In genomic region chr10:66394287-66395063, GRCh38 we compare ENCODE assay signal across 26 cellular contexts.
"Had no signal": no experiment of that assay in that cellular context is flagged by ENCODE, and none has a peak within 500 bp of the region (broad histone marks: within the 10 kb centered on the region; RNA-seq: fewer than 3 reads in every experiment).

No MANE protein-coding gene starts in this region.

- H3K79me2 ChIP-seq: hepatocyte had no signal

- H3K9ac ChIP-seq: neural progenitor cell had no signal

- H3K36me3 ChIP-seq: esophagus muscularis mucosa, gastroesophageal sphincter, heart left ventricle, left lung, neural progenitor cell, prostate gland, right atrium auricular region, thoracic aorta, tibial nerve, upper lobe of left lung had no signal

- H3K9me3 ChIP-seq: esophagus muscularis mucosa, gastroesophageal sphincter, heart left ventricle, left lung, prostate gland, right atrium auricular region, thoracic aorta, tibial nerve, upper lobe of left lung had no signal

- H3K4me3 ChIP-seq: dorsolateral prefrontal cortex, esophagus muscularis mucosa, gastroesophageal sphincter, heart left ventricle, hepatocyte, left lung, neural progenitor cell, prostate gland, right atrium auricular region, smooth muscle cell, thoracic aorta, tibial nerve, upper lobe of left lung had no signal

- H3K27me3 ChIP-seq: dorsolateral prefrontal cortex, esophagus muscularis mucosa, foreskin keratinocyte, gastroesophageal sphincter, heart left ventricle, hepatocyte, left lung, neural progenitor cell, right atrium auricular region, tibial nerve, upper lobe of left lung had no signal

- H3K27me3 Mint-ChIP-seq: naive thymus-derived CD4-positive, alpha-beta T cell had no signal

- H3K27ac Mint-ChIP-seq: naive thymus-derived CD4-positive, alpha-beta T cell; nephron; neural progenitor cell; stimulated activated effector memory CD8-positive, alpha-beta T cell treated with anti-CD3 and anti-CD28 coated beads, Interleukin-12 subunit alpha, Interleukin-12 subunit beta, amount 100 ng/mL, for 72 hours had no signal

- DNase-seq: cortex of kidney; dorsolateral prefrontal cortex; effector CD4-positive, alpha-beta T cell; foreskin keratinocyte; heart left ventricle; left cardiac atrium; left lung; mesendoderm; midbrain; naive thymus-derived CD4-positive, alpha-beta T cell; stimulated activated CD4-positive, alpha-beta T cell treated with anti-CD3 and anti-CD28 coated beads, Interleukin-2, amount 100 ng/mL, for 24 hours; stimulated activated CD4-positive, alpha-beta T cell treated with anti-CD3 and anti-CD28 coated beads, Interleukin-4, amount 100 ng/mL, for 24 hours; stimulated activated naive CD8-positive, alpha-beta T cell treated with anti-CD3 and anti-CD28 coated beads, Interleukin-15, Interleukin-2, amounts not matched to agents 100 U/mL and 50 U/mL, for 24 hours; substantia nigra; upper lobe of left lung had no signal

- H3K9me3 Mint-ChIP-seq: nephron, neural progenitor cell had no signal

- H3K4me3 Mint-ChIP-seq: naive thymus-derived CD4-positive, alpha-beta T cell; nephron; neural progenitor cell; stimulated activated effector memory CD8-positive, alpha-beta T cell treated with anti-CD3 and anti-CD28 coated beads, Interleukin-12 subunit alpha, Interleukin-12 subunit beta, amount 100 ng/mL, for 72 hours had no signal

- H3K4me2 ChIP-seq: hepatocyte, neural progenitor cell, smooth muscle cell had no signal

- H3K27ac ChIP-seq: dorsolateral prefrontal cortex, esophagus muscularis mucosa, foreskin keratinocyte, gastroesophageal sphincter, heart left ventricle, hepatocyte, left lung, neural progenitor cell, prostate gland, right atrium auricular region, thoracic aorta, tibial nerve, upper lobe of left lung had no signal

- H2AFZ ChIP-seq: hepatocyte, neural progenitor cell had no signal

- H3K36me3 Mint-ChIP-seq: naive thymus-derived CD4-positive, alpha-beta T cell; neural progenitor cell; stimulated activated effector memory CD8-positive, alpha-beta T cell treated with anti-CD3 and anti-CD28 coated beads, Interleukin-12 subunit alpha, Interleukin-12 subunit beta, amount 100 ng/mL, for 72 hours had no signal

- H3K4me1 ChIP-seq: esophagus muscularis mucosa, foreskin keratinocyte, gastroesophageal sphincter, heart left ventricle, left lung, neural progenitor cell, prostate gland, right atrium auricular region, tibial nerve, upper lobe of left lung had no signal

- H3K4me1 Mint-ChIP-seq: naive thymus-derived CD4-positive, alpha-beta T cell; nephron; neural progenitor cell; stimulated activated effector memory CD8-positive, alpha-beta T cell treated with anti-CD3 and anti-CD28 coated beads, Interleukin-12 subunit alpha, Interleukin-12 subunit beta, amount 100 ng/mL, for 72 hours had no signal
